ENCODE assay signal across 8 cellular contexts in genomic region chr6:170516783-170517616, GRCh38. TPM values are rescaled to one million over a fixed set of nuclear protein-coding genes. Genes with fewer than 3 reads are reported as not detected.
A peak's percentile ranks its signal among the peaks of the same experiment; 100 is the strongest.
DNase-seq lines count a peak whose midpoint lies in the region; ATAC-seq, FAIRE-seq and TF ChIP-seq lines count a peak whose summit lies in the region.

No MANE protein-coding gene starts in this region.

- no peak overlapping the region for H3K4me2 ChIP-seq in trophoblast cell (ENCODE audit: low read length)

- no peaks in the 10 kb centered on the region for H3K79me2 ChIP-seq in trophoblast cell (ENCODE audit: control insufficient read depth, insufficient read depth, low read length, poor library complexity)

- no CpG with 5 or more reads among the region's 4 CpGs for WGBS in trophoblast cell (ENCODE audit: extremely low coverage, insufficient coverage, insufficient read length)

- DNase-seq in GDM1 (lab: John Stamatoyannopoulos, UW) = peak; percentile 59
- peak; percentile 31 for DNase-seq in HTR-8/SVneo (ENCODE audit: insufficient read length, low spot score)
- DNase-seq in NT2/D1 (ENCODE audit: low read depth, low spot score) = peak; percentile 40
- DNase-seq in activated T-cell treated with anti-CD3 and anti-CD28 coated beads, Interleukin-2, amount 50 U/mL, for 48 hours = peak; percentile 40 to 51
- DNase-seq in foreskin fibroblast = peak; percentile 64 to 85
- DNase-seq in trophoblast cell = peak; percentile 64 to 78
- no peak for DNase-seq in frontal cortex (ENCODE audit: low spot score in 2 of 2)

- H3K4me3 ChIP-seq in NT2/D1 (ENCODE audit: insufficient read length, low read depth) (no peak overlapping the region), foreskin fibroblast (ENCODE audit: low read depth in 1 of 2, low read length in 2 of 2) (no peak overlapping the region), trophoblast cell (ENCODE audit: low read depth, low read length) (no peak overlapping the region)

- FAIRE-seq in HTR-8/SVneo (lab: Jason Lieb, UNC) (peak; percentile 81), frontal cortex (lab: Jason Lieb, UNC) (no peak)

- H3K18ac ChIP-seq in trophoblast cell (ENCODE audit: low read length) = no peak overlapping the region

- no peak overlapping the region for H3K23ac ChIP-seq in trophoblast cell (ENCODE audit: low read length)

- no peak overlapping the region for H3K9ac ChIP-seq in NT2/D1 (ENCODE audit: insufficient read length, low read depth)
- H3K9ac ChIP-seq in trophoblast cell (ENCODE audit: low read length) = peak overlapping the region; percentile 76

- no peak overlapping the region for H3K14ac ChIP-seq in trophoblast cell (ENCODE audit: low read length)

- no peaks in the 10 kb centered on the region for H3K36me3 ChIP-seq in NT2/D1 (ENCODE audit: insufficient read depth, insufficient read length, low read length)
- no peaks in the 10 kb centered on the region for H3K36me3 ChIP-seq in trophoblast cell (ENCODE audit: control insufficient read depth in 1 of 2, insufficient read depth in 2 of 2, low read length in 2 of 2)

- no peak overlapping the region for H3K27ac ChIP-seq in trophoblast cell (ENCODE audit: low read depth, low read length)

- no peak overlapping the region for H3K4ac ChIP-seq in trophoblast cell (ENCODE audit: low read depth, low read length)

- H4K12ac ChIP-seq in trophoblast cell (ENCODE audit: low read depth, low read length) = no peak overlapping the region

- no peak overlapping the region for H2BK5ac ChIP-seq in trophoblast cell (ENCODE audit: low read depth, low read length, poor library complexity)

- TF ChIP-seq CTCF in foreskin fibroblast (IDR thresholded peaks at IDR 0.05; ENCODE audit: low read depth, low read length) = peak; percentile 87

- H2BK120ac ChIP-seq in trophoblast cell (ENCODE audit: insufficient read depth, low read length, poor library complexity) = no peak overlapping the region

- H2AK5ac ChIP-seq in trophoblast cell (ENCODE audit: low read length) = no peak overlapping the region

- H3K79me1 ChIP-seq in trophoblast cell (ENCODE audit: low read length) = no peaks in the 10 kb centered on the region

- no peaks in the 10 kb centered on the region for H3K27me3 ChIP-seq in NT2/D1 (ENCODE audit: insufficient read depth, insufficient read length)
- H3K27me3 ChIP-seq in trophoblast cell (ENCODE audit: insufficient read depth, low read length) = no peaks in the 10 kb centered on the region

- H2BK12ac ChIP-seq in trophoblast cell (ENCODE audit: low read length) = no peak overlapping the region

- ATAC-seq in GM21619 (IDR thresholded peaks at IDR 0.05; ENCODE audit: unreplicated experiment) = peak; percentile 98

- no peaks in the 10 kb centered on the region for H3K9me3 ChIP-seq in NT2/D1 (ENCODE audit: insufficient read depth, low read length)
- H3K9me3 ChIP-seq in trophoblast cell (ENCODE audit: insufficient read depth, low read depth, low read length) = no peaks in the 10 kb centered on the region

- no peak overlapping the region for H4K91ac ChIP-seq in trophoblast cell (ENCODE audit: low read depth, low read length)

- H3K4me1 ChIP-seq in NT2/D1 (ENCODE audit: insufficient read depth, insufficient read length) (no peaks in the 10 kb centered on the region), trophoblast cell (ENCODE audit: control insufficient read depth in 1 of 2, insufficient read depth in 2 of 2, low read length in 2 of 2) (no peaks in the 10 kb centered on the region)

- H2AFZ ChIP-seq in trophoblast cell (ENCODE audit: insufficient read depth, low read length, poor library complexity) = no peak overlapping the region

- H4K8ac ChIP-seq in trophoblast cell (ENCODE audit: low read depth, low read length) = no peak overlapping the region

RNA-seq across cellular contexts. Expression of gene PSMB1, which starts 36.1 kb away (rescaled TPM):
- 328 and 338 TPM in 2 replicates for polyA plus RNA-seq in trophoblast cell (2013)
- total RNA-seq in frontal cortex = 220 TPM

RNA-seq across cellular contexts. Expression of gene TBP, which starts 37.2 kb away (rescaled TPM):
- polyA plus RNA-seq in trophoblast cell (2013) = 24.0 and 25.4 TPM in 2 replicates
- total RNA-seq in frontal cortex = 15.5 TPM

Comparison
In these comparisons a context has a peak if more than half of its experiments do, and no peak if none do; other contexts are left out.
1. DNase-seq: peak in GDM1 (single experiment), HTR-8/SVneo (single experiment), NT2/D1 (single experiment), activated T-cell treated with anti-CD3 and anti-CD28 coated beads, Interleukin-2, amount 50 U/mL, for 48 hours (2 of 2), foreskin fibroblast (2 of 2) and trophoblast cell (2 of 2); none in frontal cortex (0 of 2).